In genomic region chr1:115987623-115988022, GRCh38 we compare ENCODE assay signal across 23 cellular contexts. TPM values are rescaled to one million over a fixed set of nuclear protein-coding genes. Genes with fewer than 3 reads are reported as not detected.
"Had no signal": no experiment of that assay in that cellular context is flagged by ENCODE, and none has a peak within 500 bp of the region (broad histone marks: within the 10 kb centered on the region; RNA-seq: fewer than 3 reads in every experiment).

No MANE protein-coding gene starts in this region.

- FAIRE-seq: endothelial cell of umbilical vein, frontal cortex, keratinocyte had no signal

- H3K36me3 ChIP-seq: colonic mucosa, esophagus muscularis mucosa had no signal

- DNase-seq: colonic mucosa; cortex of kidney; effector CD4-positive, alpha-beta T cell; effector memory CD4-positive, alpha-beta T cell; foreskin keratinocyte; heart left ventricle; hypothalamus; immature natural killer cell; left cardiac atrium; left lung; left ventricle myocardium superior; lower lobe of right lung; mesenchymal stem cell; mucosa of descending colon; naive B cell had no signal

- H3K4me1 ChIP-seq: colonic mucosa, esophagus muscularis mucosa, foreskin keratinocyte, gastroesophageal sphincter, lower lobe of right lung had no signal

- H3K9me3 ChIP-seq: colonic mucosa, esophagus muscularis mucosa, gastroesophageal sphincter, heart left ventricle, left lung, lower lobe of right lung, mucosa of descending colon had no signal

- H3K27me3 ChIP-seq: colonic mucosa, esophagus muscularis mucosa, foreskin keratinocyte, gastroesophageal sphincter, heart left ventricle, hepatocyte, left lung had no signal

- ATAC-seq: foreskin keratinocyte, gastroesophageal sphincter, heart left ventricle, left cardiac atrium, left lung, left ventricle myocardium superior, lower lobe of right lung, mucosa of descending colon had no signal

- H3K4me3 ChIP-seq: colonic mucosa, esophagus muscularis mucosa, gastroesophageal sphincter, heart left ventricle, hepatocyte, left lung, lower lobe of right lung, mucosa of descending colon had no signal

- H3K27ac ChIP-seq: colonic mucosa, esophagus muscularis mucosa, foreskin keratinocyte, gastroesophageal sphincter, heart left ventricle, hepatocyte, left lung, lower lobe of right lung had no signal

RNA-seq across cellular contexts. Expression of gene SLC22A15, which starts 11.3 kb away (rescaled TPM):
- total RNA-seq: dermis microvascular lymphatic vessel endothelial cell, lung microvascular endothelial cell had no signal
